Comparison of ENCODE assay signal across 8 cellular contexts in genomic region chr2:224585205-224586088, GRCh38. TPM values are rescaled to one million over a fixed set of nuclear protein-coding genes. Genes with fewer than 3 reads are reported as not detected.
DNase-seq lines count a peak whose midpoint lies in the region; ATAC-seq and TF ChIP-seq lines count a peak whose summit lies in the region.

TSS of gene CUL3 (minus strand) at chr2:224585363. CDS start at chr2:224585009, 354 bp downstream.

- intact Hi-C loops in activated B cell treated with CpG ODN at 0.5 μM for 24 hours (cut with micrococcal nuclease) = loop anchor here (1.0 to 5.0 kb wide), 7 partner anchors 53 to 749 kb away; partner anchors contain the start of genes AP1S3, MRPL44 and WDFY1

- no peak for TF ChIP-seq CTCF in activated B cell treated with CpG ODN at 0.5 μM for 24 hours (IDR thresholded peaks at IDR 0.05)

- peak within 1 kb of the TSS; percentile 86 for H3K27ac ChIP-seq in caudate nucleus (ENCODE audit: low read depth, low read length)

- peaks cover 47% of the 10 kb centered on the region for H3K4me1 Mint-ChIP-seq in activated B cell treated with CpG ODN at 0.5 μM for 24 hours

- TF ChIP-seq POLR2A in GM18951 (IDR thresholded peaks at IDR 0.05; ENCODE audit: extremely low read depth, insufficient read depth, insufficient read length) = peak; percentile 69

- in situ Hi-C loops in GM18951 (cut with MboI; ENCODE audit: low sequenced_read_pairs, unreplicated experiment) = no loop called here

- CTCF ChIA-PET in activated B cell treated with CpG ODN at 0.5 μM for 24 hours (lab: Charles Lee) = interaction anchor here (1.1 kb wide), 1 partner anchor 64 kb away, joined by 3 read pairs; no protein-coding TSS in a partner anchor

- peak within 1 kb of the TSS; percentile 93 for H3K27ac Mint-ChIP-seq in activated B cell treated with CpG ODN at 0.5 μM for 24 hours

- peak within 1 kb of the TSS; percentile 96 for H3K4me3 Mint-ChIP-seq in activated B cell treated with CpG ODN at 0.5 μM for 24 hours

- H3K27me3 Mint-ChIP-seq in activated B cell treated with CpG ODN at 0.5 μM for 24 hours = no peaks in the 10 kb centered on the region

- ATAC-seq in HG03196 (IDR thresholded peaks at IDR 0.05; ENCODE audit: unreplicated experiment) = peak; percentile 86
- ATAC-seq in activated B cell treated with CpG ODN at 0.5 μM for 24 hours (ENCODE audit: low read depth) = peak; percentile 89

- DNase-seq in AG08395 (ENCODE audit: low spot score) (peak; percentile 99), NCI-H345 (lab: John Stamatoyannopoulos, UW) (peak; percentile 99), activated B cell treated with CpG ODN at 0.5 μM for 24 hours (peak; percentile 99), caudate nucleus (lab: John Stamatoyannopoulos, UW) (peak; percentile 88 to 100 (median 99)), inferior parietal cortex (ENCODE audit: extremely low spot score) (peak; percentile 95)
- DNase-seq in stimulated activated CD4-positive, alpha-beta T cell treated with anti-CD3 and anti-CD28 coated beads, Interleukin-12 subunit alpha, Interleukin-12 subunit beta, amount 100 ng/mL, for 24 hours (ENCODE audit: low read depth in 2 of 2) = peak; percentile 99

- no peaks in the 10 kb centered on the region for H3K9me3 Mint-ChIP-seq in activated B cell treated with CpG ODN at 0.5 μM for 24 hours

- peaks cover 21% of the 10 kb centered on the region for H3K36me3 Mint-ChIP-seq in activated B cell treated with CpG ODN at 0.5 μM for 24 hours (ENCODE audit: low read depth)

- POLR2A ChIA-PET in activated B cell treated with CpG ODN at 0.5 μM for 24 hours (lab: Charles Lee) = interaction anchor here (0.8 to 5.5 kb wide), 17 partner anchors 10 to 640 kb away, joined by 3 to 84 read pairs (median 6); partner anchors contain the start of gene WDFY1

RNA-seq across cellular contexts. Expression of gene CUL3, which starts in this region (rescaled TPM):
- total RNA-seq in activated B cell treated with CpG ODN at 0.5 μM for 24 hours = 99.4 and 114 TPM in 2 replicates

Comparison
In these comparisons a context has a peak if more than half of its experiments do, and no peak if none do; other contexts are left out.
1. Peak in every context shown above with its lines: DNase-seq, ATAC-seq and H3K27ac ChIP-seq.